In genomic region chr4:88953400-88953799, GRCh38 we compare ENCODE assay signal across 17 cellular contexts.
DNase-seq lines count a peak whose midpoint lies in the region; ATAC-seq lines count a peak whose summit lies in the region.
"Had no signal": no experiment of that assay in that cellular context is flagged by ENCODE, and none has a peak within 500 bp of the region (broad histone marks: within the 10 kb centered on the region; RNA-seq: fewer than 3 reads in every experiment).

No MANE protein-coding gene starts in this region.

- CTCF ChIA-PET in activated CD4-positive, alpha-beta memory T cell treated with anti-CD3 and anti-CD28 coated beads for 36 hours (lab: Charles Lee) = no interaction called here

- peaks cover 26% of the 10 kb centered on the region for H3K4me1 Mint-ChIP-seq in activated CD4-positive, alpha-beta T cell treated with anti-CD3 and anti-CD28 coated beads, Interleukin-2, amount 10 ng/mL, durations not matched to agents 24 days and 14 days
- peaks cover 9% of the 10 kb centered on the region for H3K4me1 Mint-ChIP-seq in activated CD4-positive, alpha-beta memory T cell treated with anti-CD3 and anti-CD28 coated beads for 36 hours (ENCODE audit: low read depth)

- no peak overlapping the region for H3K27ac Mint-ChIP-seq in activated CD4-positive, alpha-beta T cell treated with anti-CD3 and anti-CD28 coated beads, Interleukin-2, amount 10 ng/mL, durations not matched to agents 24 days and 14 days
- H3K27ac Mint-ChIP-seq in activated CD4-positive, alpha-beta memory T cell treated with anti-CD3 and anti-CD28 coated beads for 36 hours = no peak overlapping the region
- H3K27ac Mint-ChIP-seq: activated CD4-positive, alpha-beta memory T cell treated with anti-CD3 and anti-CD28 coated beads, Interleukin-2, amount 10 ng/mL, durations not matched to agents 7 days and 5 days; activated naive CD8-positive, alpha-beta T cell; dendritic cell treated with granulocyte-macrophage colony-stimulating factor and Interleukin-4, amounts not matched to agents 40 ng/mL and 50 ng/mL, for 4 days had no signal

- ATAC-seq in HG03097 (IDR thresholded peaks at IDR 0.05; ENCODE audit: low FRiP score, unreplicated experiment) (peak; percentile 67), GM21526 (IDR thresholded peaks at IDR 0.05; ENCODE audit: low FRiP score, unreplicated experiment) (no peak)
- ATAC-seq: right lobe of liver, SK-N-SH treated with all-trans-retinoic acid at 6 μM for 48 hours had no signal

- POLR2A ChIA-PET in activated CD4-positive, alpha-beta memory T cell treated with anti-CD3 and anti-CD28 coated beads for 36 hours (lab: Charles Lee) = no interaction called here

- peak; percentile 54 for DNase-seq in activated CD4-positive, alpha-beta T cell treated with anti-CD3 and anti-CD28 coated beads, Interleukin-2, amount 10 ng/mL, durations not matched to agents 24 days and 14 days
- DNase-seq in activated CD4-positive, alpha-beta T cell treated with anti-CD3 and anti-CD28 coated beads for 48 hours = no peak
- DNase-seq in RPMI8226 (peak; percentile 28), pons (ENCODE audit: low spot score) (peak; percentile 6), GOT3 (lab: John Stamatoyannopoulos, UW) (no peak)
- DNase-seq in activated CD4-positive, alpha-beta memory T cell treated with anti-CD3 and anti-CD28 coated beads for 36 hours = no peak
- DNase-seq: ACHN; activated CD4-positive, alpha-beta memory T cell treated with anti-CD3 and anti-CD28 coated beads, Interleukin-2, amount 10 ng/mL, durations not matched to agents 7 days and 5 days; DMS 273 treated with DMSO at 0.1 percent for 48 hours; islet precursor cell; NCI-H524; right lobe of liver had no signal

- H3K36me3 Mint-ChIP-seq in activated CD4-positive, alpha-beta T cell treated with anti-CD3 and anti-CD28 coated beads, Interleukin-2, amount 10 ng/mL, durations not matched to agents 24 days and 14 days (ENCODE audit: low read depth) = peaks cover 2% of the 10 kb centered on the region
- H3K36me3 Mint-ChIP-seq in activated CD4-positive, alpha-beta memory T cell treated with anti-CD3 and anti-CD28 coated beads for 36 hours = no peaks in the 10 kb centered on the region

- H3K4me3 Mint-ChIP-seq in activated CD4-positive, alpha-beta T cell treated with anti-CD3 and anti-CD28 coated beads, Interleukin-2, amount 10 ng/mL, durations not matched to agents 24 days and 14 days = peak overlapping the region; percentile 15
- no peak overlapping the region for H3K4me3 Mint-ChIP-seq in activated CD4-positive, alpha-beta memory T cell treated with anti-CD3 and anti-CD28 coated beads for 36 hours
- H3K4me3 Mint-ChIP-seq: activated CD4-positive, alpha-beta memory T cell treated with anti-CD3 and anti-CD28 coated beads, Interleukin-2, amount 10 ng/mL, durations not matched to agents 7 days and 5 days; activated naive CD8-positive, alpha-beta T cell; dendritic cell treated with granulocyte-macrophage colony-stimulating factor and Interleukin-4, amounts not matched to agents 40 ng/mL and 50 ng/mL, for 4 days had no signal

- H3K27me3 Mint-ChIP-seq in activated CD4-positive, alpha-beta T cell treated with anti-CD3 and anti-CD28 coated beads, Interleukin-2, amount 10 ng/mL, durations not matched to agents 24 days and 14 days = no peaks in the 10 kb centered on the region
- H3K27me3 Mint-ChIP-seq in activated CD4-positive, alpha-beta memory T cell treated with anti-CD3 and anti-CD28 coated beads for 36 hours = no peaks in the 10 kb centered on the region
- H3K27me3 Mint-ChIP-seq: activated CD4-positive, alpha-beta memory T cell treated with anti-CD3 and anti-CD28 coated beads, Interleukin-2, amount 10 ng/mL, durations not matched to agents 7 days and 5 days; activated naive CD8-positive, alpha-beta T cell; dendritic cell treated with granulocyte-macrophage colony-stimulating factor and Interleukin-4, amounts not matched to agents 40 ng/mL and 50 ng/mL, for 4 days had no signal

- intact Hi-C loops in activated CD4-positive, alpha-beta T cell treated with anti-CD3 and anti-CD28 coated beads, Interleukin-2, amount 10 ng/mL, durations not matched to agents 24 days and 14 days (cut with micrococcal nuclease) = no loop called here
- intact Hi-C loops in activated CD4-positive, alpha-beta memory T cell treated with anti-CD3 and anti-CD28 coated beads for 36 hours (cut with micrococcal nuclease) = no loop called here

- peaks cover 4% of the 10 kb centered on the region for H3K9me3 Mint-ChIP-seq in activated CD4-positive, alpha-beta T cell treated with anti-CD3 and anti-CD28 coated beads, Interleukin-2, amount 10 ng/mL, durations not matched to agents 24 days and 14 days
- H3K9me3 Mint-ChIP-seq in activated CD4-positive, alpha-beta memory T cell treated with anti-CD3 and anti-CD28 coated beads for 36 hours = no peaks in the 10 kb centered on the region
- H3K9me3 Mint-ChIP-seq: dendritic cell treated with granulocyte-macrophage colony-stimulating factor and Interleukin-4, amounts not matched to agents 40 ng/mL and 50 ng/mL, for 4 days had no signal

Comparison
In these comparisons a context has a peak if more than half of its experiments do, and no peak if none do; other contexts are left out.
1. DNase-seq: peak in activated CD4-positive, alpha-beta T cell treated with anti-CD3 and anti-CD28 coated beads, Interleukin-2, amount 10 ng/mL, durations not matched to agents 24 days and 14 days (single experiment), RPMI8226 (single experiment) and pons (single experiment); none in activated CD4-positive, alpha-beta T cell treated with anti-CD3 and anti-CD28 coated beads for 48 hours (single experiment), GOT3 (single experiment) and activated CD4-positive, alpha-beta memory T cell treated with anti-CD3 and anti-CD28 coated beads for 36 hours (single experiment).